In genomic region chr4:164359881-164360280, GRCh38 we compare ENCODE assay signal across 5 cellular contexts.
"Had no signal": no experiment of that assay in that cellular context is flagged by ENCODE, and none has a peak within 500 bp of the region (broad histone marks: within the 10 kb centered on the region; RNA-seq: fewer than 3 reads in every experiment).

No MANE protein-coding gene starts in this region.

- H3K27ac ChIP-seq: HL-60 had no signal

- H3K4me3 ChIP-seq: K562 had no signal

- DNase-seq: IMR-90, KBM-7, KG1 had no signal
